Comparison of ENCODE assay signal across 9 cellular contexts in the genomic region with DNA sequence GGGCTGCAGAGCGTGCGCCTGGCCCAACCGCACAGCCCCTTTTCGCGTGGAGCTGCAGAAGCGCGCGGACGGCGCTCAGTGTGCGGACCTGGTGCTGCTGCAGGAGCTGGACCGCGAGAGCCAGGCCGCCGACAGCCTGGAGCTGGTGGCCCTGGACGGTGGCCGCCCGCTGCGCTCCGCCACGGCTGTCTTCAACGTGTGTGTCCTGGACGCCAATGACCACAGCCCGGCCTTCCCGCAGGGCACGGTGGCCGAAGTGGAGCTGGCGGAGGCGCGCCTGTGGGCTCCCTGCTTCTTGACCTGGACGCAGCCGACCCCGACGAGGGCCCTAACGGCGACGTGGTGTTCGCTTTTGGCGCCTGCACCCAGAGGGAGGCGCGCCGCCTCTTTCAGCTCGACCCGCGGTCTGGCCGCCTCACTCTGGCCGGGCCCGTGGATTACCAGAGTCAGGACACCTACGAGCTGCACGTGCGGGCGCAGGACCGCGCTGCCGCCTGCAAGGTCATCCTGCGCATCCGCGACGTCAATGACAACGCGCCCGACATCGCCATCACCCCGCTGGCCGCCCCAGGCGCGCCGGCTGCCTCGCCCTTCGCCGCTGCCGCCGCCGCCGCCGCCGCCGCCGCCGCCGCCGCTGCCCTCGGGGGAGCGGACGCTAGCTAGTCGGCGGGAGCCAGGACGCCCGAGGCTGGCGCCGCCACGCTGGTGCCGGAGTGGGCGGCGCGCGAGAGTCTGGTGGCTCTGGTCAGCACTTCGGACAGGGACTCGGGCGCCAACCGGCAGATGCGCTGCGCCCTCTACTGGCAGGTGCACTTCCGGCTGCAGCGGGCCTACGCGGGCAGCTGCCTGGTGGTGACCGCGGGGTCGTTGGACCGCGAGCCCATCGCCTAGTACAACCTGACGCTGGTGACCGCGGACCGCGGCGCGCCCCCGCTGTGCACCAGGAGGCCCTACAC.
DNase-seq lines count a peak whose midpoint lies in the region; ATAC-seq and TF ChIP-seq lines count a peak whose summit lies in the region.
"Had no signal": no experiment of that assay in that cellular context is flagged by ENCODE, and none has a peak within 500 bp of the region (broad histone marks: within the 10 kb centered on the region; RNA-seq: fewer than 3 reads in every experiment).

No MANE protein-coding gene starts in this region.

- DNase-seq in left ventricle myocardium superior (peak; percentile 62), retinal pigment epithelial cell (ENCODE audit: low read depth) (no peak), NCI-H2227 (lab: John Stamatoyannopoulos, UW; ENCODE audit: unreplicated experiment) (no peak), dedifferentiated amniotic fluid mesenchymal stem cell (ENCODE audit: extremely low spot score) (no peak)
- DNase-seq: OCI-M1 had no signal

- no peak overlapping the region for H3K27ac ChIP-seq in VCaP

- TF ChIP-seq CTCF in GM12875 (IDR thresholded peaks at IDR 0.05; ENCODE audit: borderline replicate concordance, insufficient read depth, low read depth, low read length) = 0 out of 2 replicates have a peak, but pooled peaks have one; percentile 10
- peak; percentile 61 for TF ChIP-seq CTCF in VCaP (conservative IDR thresholded peaks at IDR 0.05)
- TF ChIP-seq CTCF in retinal pigment epithelial cell (conservative IDR thresholded peaks at IDR 0.05; ENCODE audit: low read depth, low read length) = peak; percentile 59

- intact Hi-C loops in left ventricle myocardium superior (cut with micrococcal nuclease) = no loop called here

- peak; percentile 63 for ATAC-seq in left ventricle myocardium superior
- no peak for ATAC-seq in GM21786 (IDR thresholded peaks at IDR 0.05; ENCODE audit: unreplicated experiment)
- no peak for ATAC-seq in HG03139 (IDR thresholded peaks at IDR 0.05; ENCODE audit: unreplicated experiment)

- H3K4me3 ChIP-seq in GM12875 (ENCODE audit: low read depth, low read length) (no peak overlapping the region), retinal pigment epithelial cell (ENCODE audit: low read length) (no peak overlapping the region)

Comparison
In these comparisons a context has a peak if more than half of its experiments do, and no peak if none do; other contexts are left out.
1. CTCF ChIP-seq: peak in every context shown above with its lines; median percentile 61 in VCaP; 59 in retinal pigment epithelial cell; 10 in GM12875.